25 cellular contexts compared by ENCODE assay signal in genomic region chr10:69265521-69265920, GRCh38. TPM values are rescaled to one million over a fixed set of nuclear protein-coding genes. Genes with fewer than 3 reads are reported as not detected.
"Had no signal": no experiment of that assay in that cellular context is flagged by ENCODE, and none has a peak within 500 bp of the region (broad histone marks: within the 10 kb centered on the region; RNA-seq: fewer than 3 reads in every experiment).

No MANE protein-coding gene starts in this region.

- ATAC-seq: left ventricle myocardium superior, natural killer cell, pancreas had no signal

- H3K4me3 ChIP-seq: coronary artery, hepatocyte, neural progenitor cell, pancreas, stomach, thoracic aorta, uterus had no signal

- DNase-seq: effector CD4-positive, alpha-beta T cell; endodermal cell; erythroblast; foreskin melanocyte; head of caudate nucleus; kidney; left cardiac atrium; left ventricle myocardium superior; natural killer cell; occipital lobe; pancreas; small intestine; stimulated activated CD4-positive, alpha-beta T cell treated with anti-CD3 and anti-CD28 coated beads, Interleukin-12 subunit alpha, Interleukin-12 subunit beta, amount 100 ng/mL, for 4 hours; stimulated activated naive CD4-positive, alpha-beta T cell; stomach; substantia nigra; uterus had no signal

- H3K27me3 ChIP-seq: hepatocyte, neural progenitor cell, pancreas, uterus had no signal

- H3K4me3 Mint-ChIP-seq: endodermal cell, natural killer cell, neural progenitor cell, type B pancreatic cell had no signal

- H3K27ac Mint-ChIP-seq: endodermal cell, natural killer cell, neural progenitor cell, progenitor cell of endocrine pancreas, type B pancreatic cell had no signal

- H3K9ac ChIP-seq: neural progenitor cell had no signal

- H3K36me3 ChIP-seq: neural progenitor cell, pancreas, stomach, thoracic aorta, uterus had no signal

- H3K36me3 Mint-ChIP-seq: natural killer cell, neural progenitor cell, type B pancreatic cell had no signal

- H3K4me1 ChIP-seq: neural progenitor cell, pancreas, stomach, uterus had no signal

- FAIRE-seq: endothelial cell of umbilical vein, kidney, pancreas, small intestine had no signal

- H3K79me2 ChIP-seq: hepatocyte had no signal

- H3K4me2 ChIP-seq: hepatocyte, neural progenitor cell had no signal

- H2AFZ ChIP-seq: hepatocyte, neural progenitor cell had no signal

- H3K27ac ChIP-seq: coronary artery, hepatocyte, neural progenitor cell, pancreas, stomach, thoracic aorta, uterus had no signal

- H3K9me3 Mint-ChIP-seq: endodermal cell, natural killer cell, neural progenitor cell, type B pancreatic cell had no signal

- H3K4me1 Mint-ChIP-seq: endodermal cell, neural progenitor cell had no signal

- H3K9me3 ChIP-seq: pancreas, stomach, thoracic aorta, uterus had no signal

RNA-seq across cellular contexts. Expression of gene HKDC1, which starts 45.4 kb away (rescaled TPM):
- total RNA-seq: endothelial cell of umbilical vein, left ventricle myocardium superior, lung microvascular endothelial cell had no signal
- polyA plus RNA-seq: endothelial cell of umbilical vein had no signal
